8 cellular contexts compared by ENCODE assay signal in the genomic region with DNA sequence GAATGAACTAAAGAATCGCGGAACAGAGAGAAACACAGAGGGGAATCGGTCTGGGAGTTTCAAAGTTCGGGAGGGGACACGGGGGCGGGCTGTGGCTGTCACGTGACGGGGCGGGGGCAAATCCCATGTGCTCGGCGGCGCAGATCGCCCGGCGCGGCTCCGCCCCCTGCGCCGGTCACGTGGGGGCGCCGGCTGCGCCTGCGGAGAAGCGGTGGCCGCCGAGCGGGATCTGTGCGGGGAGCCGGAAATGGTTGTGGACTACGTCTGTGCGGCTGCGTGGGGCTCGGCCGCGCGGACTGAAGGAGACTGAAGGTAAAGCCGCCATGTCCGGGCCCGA. TPM values are rescaled to one million over a fixed set of nuclear protein-coding genes. Genes with fewer than 3 reads are reported as not detected.
DNase-seq lines count a peak whose midpoint lies in the region; ATAC-seq and TF ChIP-seq lines count a peak whose summit lies in the region.

A gene with protein sequence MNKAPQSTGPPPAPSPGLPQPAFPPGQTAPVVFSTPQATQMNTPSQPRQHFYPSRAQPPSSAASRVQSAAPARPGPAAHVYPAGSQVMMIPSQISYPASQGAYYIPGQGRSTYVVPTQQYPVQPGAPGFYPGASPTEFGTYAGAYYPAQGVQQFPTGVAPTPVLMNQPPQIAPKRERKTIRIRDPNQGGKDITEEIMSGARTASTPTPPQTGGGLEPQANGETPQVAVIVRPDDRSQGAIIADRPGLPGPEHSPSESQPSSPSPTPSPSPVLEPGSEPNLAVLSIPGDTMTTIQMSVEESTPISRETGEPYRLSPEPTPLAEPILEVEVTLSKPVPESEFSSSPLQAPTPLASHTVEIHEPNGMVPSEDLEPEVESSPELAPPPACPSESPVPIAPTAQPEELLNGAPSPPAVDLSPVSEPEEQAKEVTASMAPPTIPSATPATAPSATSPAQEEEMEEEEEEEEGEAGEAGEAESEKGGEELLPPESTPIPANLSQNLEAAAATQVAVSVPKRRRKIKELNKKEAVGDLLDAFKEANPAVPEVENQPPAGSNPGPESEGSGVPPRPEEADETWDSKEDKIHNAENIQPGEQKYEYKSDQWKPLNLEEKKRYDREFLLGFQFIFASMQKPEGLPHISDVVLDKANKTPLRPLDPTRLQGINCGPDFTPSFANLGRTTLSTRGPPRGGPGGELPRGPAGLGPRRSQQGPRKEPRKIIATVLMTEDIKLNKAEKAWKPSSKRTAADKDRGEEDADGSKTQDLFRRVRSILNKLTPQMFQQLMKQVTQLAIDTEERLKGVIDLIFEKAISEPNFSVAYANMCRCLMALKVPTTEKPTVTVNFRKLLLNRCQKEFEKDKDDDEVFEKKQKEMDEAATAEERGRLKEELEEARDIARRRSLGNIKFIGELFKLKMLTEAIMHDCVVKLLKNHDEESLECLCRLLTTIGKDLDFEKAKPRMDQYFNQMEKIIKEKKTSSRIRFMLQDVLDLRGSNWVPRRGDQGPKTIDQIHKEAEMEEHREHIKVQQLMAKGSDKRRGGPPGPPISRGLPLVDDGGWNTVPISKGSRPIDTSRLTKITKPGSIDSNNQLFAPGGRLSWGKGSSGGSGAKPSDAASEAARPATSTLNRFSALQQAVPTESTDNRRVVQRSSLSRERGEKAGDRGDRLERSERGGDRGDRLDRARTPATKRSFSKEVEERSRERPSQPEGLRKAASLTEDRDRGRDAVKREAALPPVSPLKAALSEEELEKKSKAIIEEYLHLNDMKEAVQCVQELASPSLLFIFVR (N-terminal part only) (plus strand): TSS at position 244 of the 337 bp plus-strand sequence. CDS start 1,191 bp downstream, outside the sequence.

- H3K9me3 ChIP-seq in PC-3 (ENCODE audit: low read length): no peaks in the 10 kb centered on the region
- H3K9me3 ChIP-seq in mucosa of rectum (ENCODE audit: control insufficient read depth in 2 of 2, low read length in 2 of 2): no peaks in the 10 kb centered on the region

- H3K27ac ChIP-seq in PC-3 (ENCODE audit: low read length) (peak within 1 kb of the TSS; percentile 90), mucosa of rectum (ENCODE audit: low read depth in 2 of 2, low read length in 2 of 2) (peak within 1 kb of the TSS; percentile 93 to 96)

- CTCF ChIA-PET in PC-3 (lab: Charles Lee): no interaction called here

- peaks cover 8% of the 10 kb centered on the region for H3F3A ChIP-seq in PC-3 (ENCODE audit: low read length, unreplicated experiment)

- TF ChIP-seq RAD21 in Ishikawa (IDR thresholded peaks at IDR 0.05; ENCODE audit: low read depth): no peak

- peaks cover 41% of the 10 kb centered on the region for H4K20me1 ChIP-seq in PC-3 (ENCODE audit: low read length)

- peak; percentile 95 for DNase-seq in DMS 273 treated with DMSO at 0.1 percent for 48 hours (lab: John Stamatoyannopoulos, UW)
- peak; percentile 95 for DNase-seq in PC-3
- DNase-seq in activated T-cell treated with anti-CD3 and anti-CD28 coated beads for 48 hours (ENCODE audit: low read depth): peak; percentile 91
- DNase-seq in epithelial cell of proximal tubule (ENCODE audit: low read depth): no peak
- DNase-seq in stimulated activated CD8-positive, alpha-beta memory T cell treated with anti-CD3 and anti-CD28 coated beads, Interleukin-4, amount 100 ng/mL, for 48 hours: peak; percentile 94

- intact Hi-C loops in PC-3 (cut with micrococcal nuclease): loop anchor here (1.0 to 5.0 kb wide), 3 partner anchors 15 to 33 kb away; partner anchors contain the start of gene PSMD2

- H3K4me1 ChIP-seq in PC-3 (ENCODE audit: insufficient read depth, low read length): peaks cover 30% of the 10 kb centered on the region
- peaks cover 26 to 28% of the 10 kb centered on the region in 2 donors for H3K4me1 ChIP-seq in mucosa of rectum (ENCODE audit: control insufficient read depth in 2 of 2, insufficient read depth in 2 of 2, low read length in 2 of 2)

- peak within 1 kb of the TSS; percentile 84 for H2AFZ ChIP-seq in PC-3 (ENCODE audit: low read length)

- H3K27me3 ChIP-seq in PC-3 (ENCODE audit: low read length) (no peaks in the 10 kb centered on the region), mucosa of rectum (ENCODE audit: control insufficient read depth in 2 of 2, insufficient read depth in 2 of 2, low read length in 2 of 2) (no peaks in the 10 kb centered on the region)

- TF ChIP-seq EP300 in Ishikawa (IDR thresholded peaks at IDR 0.05; ENCODE audit: borderline replicate concordance): no peak

- no peaks in the 10 kb centered on the region for H3K9me2 ChIP-seq in PC-3 (replicated peaks; ENCODE audit: low read length)

- H3K36me3 ChIP-seq in PC-3 (ENCODE audit: low read depth, low read length) (peaks cover 25% of the 10 kb centered on the region), mucosa of rectum (ENCODE audit: control insufficient read depth in 2 of 2, insufficient read depth in 2 of 2, low read length in 2 of 2) (peaks cover 13% of the 10 kb centered on the region in 2 donors)

- H3K9ac ChIP-seq in PC-3 (ENCODE audit: low read length) (peak within 1 kb of the TSS; percentile 100), mucosa of rectum (ENCODE audit: low read depth in 1 of 2, low read length in 2 of 2) (peak within 1 kb of the TSS; percentile 94 to 95)

- peaks cover 47% of the 10 kb centered on the region for H3K79me2 ChIP-seq in PC-3 (ENCODE audit: low read length)

- no peak for TF ChIP-seq CTCF in PC-3 (conservative IDR thresholded peaks at IDR 0.05; ENCODE audit: low read depth, low read length)
- no peak for TF ChIP-seq CTCF in epithelial cell of proximal tubule (conservative IDR thresholded peaks at IDR 0.05; ENCODE audit: low read depth, low read length)

- POLR2A ChIA-PET in PC-3 (lab: Charles Lee; ENCODE audit: unreplicated experiment): no interaction called here

- ATAC-seq in GM21576 (IDR thresholded peaks at IDR 0.05; ENCODE audit: unreplicated experiment) (peak; percentile 77), PC-3 (peak; percentile 72)

- H3K4me3 ChIP-seq in PC-3 (ENCODE audit: low read length): peak within 1 kb of the TSS; percentile 100
- H3K4me3 ChIP-seq in epithelial cell of proximal tubule (ENCODE audit: low read depth, low read length): peak within 1 kb of the TSS; percentile 92
- H3K4me3 ChIP-seq in mucosa of rectum (ENCODE audit: low read length in 2 of 2): peak within 1 kb of the TSS; percentile 88

- H3K4me2 ChIP-seq in PC-3 (ENCODE audit: low read length): peak within 1 kb of the TSS; percentile 96

- no TSS peak for BruUV-seq in PC-3 (replicated peaks; lab: Mats Ljungman, UMichigan)

TF ChIP-seq in Ishikawa, 13 proteins besides CTCF, POLR2A, EP300 and RAD21:
- peak; percentile 90 for TF ChIP-seq TAF1 (IDR thresholded peaks at IDR 0.05; ENCODE audit: low read depth)
- TF ChIP-seq USF1 (IDR thresholded peaks at IDR 0.05): peak; percentile 99
- TF ChIP-seq ZBTB7A (IDR thresholded peaks at IDR 0.05; ENCODE audit: low read depth): peak; percentile 2; the same call in 1 of the 2 replicates
- no peak for TF ChIP-seq NFIC (IDR thresholded peaks at IDR 0.05)
- TF ChIP-seq YY1 (IDR thresholded peaks at IDR 0.05; ENCODE audit: low read depth): peak; percentile 82; the same call in 1 of the 2 replicates
- peak; percentile 47 for TF ChIP-seq EGR1 (IDR thresholded peaks at IDR 0.05)
- TF ChIP-seq, protein P1, sequence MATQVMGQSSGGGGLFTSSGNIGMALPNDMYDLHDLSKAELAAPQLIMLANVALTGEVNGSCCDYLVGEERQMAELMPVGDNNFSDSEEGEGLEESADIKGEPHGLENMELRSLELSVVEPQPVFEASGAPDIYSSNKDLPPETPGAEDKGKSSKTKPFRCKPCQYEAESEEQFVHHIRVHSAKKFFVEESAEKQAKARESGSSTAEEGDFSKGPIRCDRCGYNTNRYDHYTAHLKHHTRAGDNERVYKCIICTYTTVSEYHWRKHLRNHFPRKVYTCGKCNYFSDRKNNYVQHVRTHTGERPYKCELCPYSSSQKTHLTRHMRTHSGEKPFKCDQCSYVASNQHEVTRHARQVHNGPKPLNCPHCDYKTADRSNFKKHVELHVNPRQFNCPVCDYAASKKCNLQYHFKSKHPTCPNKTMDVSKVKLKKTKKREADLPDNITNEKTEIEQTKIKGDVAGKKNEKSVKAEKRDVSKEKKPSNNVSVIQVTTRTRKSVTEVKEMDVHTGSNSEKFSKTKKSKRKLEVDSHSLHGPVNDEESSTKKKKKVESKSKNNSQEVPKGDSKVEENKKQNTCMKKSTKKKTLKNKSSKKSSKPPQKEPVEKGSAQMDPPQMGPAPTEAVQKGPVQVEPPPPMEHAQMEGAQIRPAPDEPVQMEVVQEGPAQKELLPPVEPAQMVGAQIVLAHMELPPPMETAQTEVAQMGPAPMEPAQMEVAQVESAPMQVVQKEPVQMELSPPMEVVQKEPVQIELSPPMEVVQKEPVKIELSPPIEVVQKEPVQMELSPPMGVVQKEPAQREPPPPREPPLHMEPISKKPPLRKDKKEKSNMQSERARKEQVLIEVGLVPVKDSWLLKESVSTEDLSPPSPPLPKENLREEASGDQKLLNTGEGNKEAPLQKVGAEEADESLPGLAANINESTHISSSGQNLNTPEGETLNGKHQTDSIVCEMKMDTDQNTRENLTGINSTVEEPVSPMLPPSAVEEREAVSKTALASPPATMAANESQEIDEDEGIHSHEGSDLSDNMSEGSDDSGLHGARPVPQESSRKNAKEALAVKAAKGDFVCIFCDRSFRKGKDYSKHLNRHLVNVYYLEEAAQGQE (IDR thresholded peaks at IDR 0.05; ENCODE audit: low read depth): no peak
- peak; percentile 82 for TF ChIP-seq MAX (IDR thresholded peaks at IDR 0.05)

RNA-seq across cellular contexts. Expression of the gene that starts here (rescaled TPM):
- total RNA-seq in PC-3 (2014; rRNA removed) (463 and 599 TPM in 2 replicates), epithelial cell of proximal tubule (313 and 519 TPM in 2 replicates)
